ENCODE assay signal across 15 cellular contexts in genomic region chr6:13687917-13688351, GRCh38. TPM values are rescaled to one million over a fixed set of nuclear protein-coding genes. Genes with fewer than 3 reads are reported as not detected.
DNase-seq lines count a peak whose midpoint lies in the region; ATAC-seq, FAIRE-seq and TF ChIP-seq lines count a peak whose summit lies in the region.
"Had no signal": no experiment of that assay in that cellular context is flagged by ENCODE, and none has a peak within 500 bp of the region (broad histone marks: within the 10 kb centered on the region; RNA-seq: fewer than 3 reads in every experiment).

No MANE protein-coding gene starts in this region.

- CTCF ChIA-PET in CD4-positive, alpha-beta T cell (lab: Charles Lee), result interaction anchor here (1.0 to 1.3 kb wide), 3 partner anchors 11 to 63 kb away, joined by 3 to 4 read pairs (median 4); no protein-coding TSS in a partner anchor
- CTCF ChIA-PET in activated naive CD4-positive, alpha-beta T cell treated with anti-CD3 and anti-CD28 coated beads for 36 hours (lab: Charles Lee), result interaction anchor here (0.9 kb wide), 1 partner anchor 316 kb away, joined by 3 read pairs; no protein-coding TSS in a partner anchor

- no peak overlapping the region for H4K91ac ChIP-seq in H9 (ENCODE audit: insufficient read length, low read depth, low read length)

- H3K18ac ChIP-seq in H9 (ENCODE audit: insufficient read length, low read depth, low read length), result no peak overlapping the region

- H2AK5ac ChIP-seq in H9 (ENCODE audit: insufficient read length, low read length), result no peak overlapping the region

- no peak overlapping the region for H3K23ac ChIP-seq in H9 (ENCODE audit: insufficient read length, low read depth, low read length)

- H2BK5ac ChIP-seq in H9 (ENCODE audit: insufficient read length, low read length), result no peak overlapping the region

- H2BK20ac ChIP-seq in H9 (ENCODE audit: low read depth, low read length, poor library complexity, severe bottlenecking), result no peak overlapping the region

- H4K20me1 ChIP-seq in H9 (ENCODE audit: control insufficient read depth, insufficient read depth, insufficient read length), result no peaks in the 10 kb centered on the region

- peak overlapping the region; percentile 79 for H3K4me3 Mint-ChIP-seq in CD4-positive, alpha-beta T cell
- no peak overlapping the region for H3K4me3 Mint-ChIP-seq in H9
- H3K4me3 Mint-ChIP-seq in activated naive CD4-positive, alpha-beta T cell treated with anti-CD3 and anti-CD28 coated beads for 36 hours, result no peak overlapping the region

- no peak overlapping the region for H2BK12ac ChIP-seq in H9 (ENCODE audit: insufficient read length, low read depth, low read length)

- no peaks in the 10 kb centered on the region for H3K9me3 ChIP-seq in CD4-positive, alpha-beta T cell (ENCODE audit: control insufficient read depth, low read length)
- H3K9me3 ChIP-seq in H9 (ENCODE audit: control insufficient read depth, low read depth, low read length) (no peaks in the 10 kb centered on the region), lower lobe of right lung (no peaks in the 10 kb centered on the region), tibial artery (no peaks in the 10 kb centered on the region)
- H3K9me3 ChIP-seq: sigmoid colon, stomach had no signal

- H3K4me2 ChIP-seq in H9 (ENCODE audit: insufficient read depth, insufficient read length, low read length), result no peak overlapping the region

- H3K27ac ChIP-seq in CD4-positive, alpha-beta T cell (ENCODE audit: low read depth, low read length), result peak overlapping the region; percentile 64
- no peak overlapping the region for H3K27ac ChIP-seq in H9 (ENCODE audit: insufficient read length, low read depth, low read length)
- no peak overlapping the region for H3K27ac ChIP-seq in lower lobe of right lung
- no peak overlapping the region for H3K27ac ChIP-seq in tibial artery
- H3K27ac ChIP-seq: sigmoid colon, SK-N-MC, stomach had no signal

- no peak overlapping the region for H3K9ac ChIP-seq in H9 (ENCODE audit: extremely low read depth, insufficient read length, low read length)

- H3K36me3 Mint-ChIP-seq in CD4-positive, alpha-beta T cell (ENCODE audit: low read depth), result peaks cover 9% of the 10 kb centered on the region
- peaks cover 0 to 23% (median 5%) of the 10 kb centered on the region in 3 experiments; a peak in 5 of 7 replicates for H3K36me3 Mint-ChIP-seq in H9 (ENCODE audit: insufficient read depth in 1 of 3, low read depth in 3 of 3)
- H3K36me3 Mint-ChIP-seq in activated naive CD4-positive, alpha-beta T cell treated with anti-CD3 and anti-CD28 coated beads for 36 hours (ENCODE audit: low read depth), result peaks cover 30% of the 10 kb centered on the region

- H3K36me3 ChIP-seq in lower lobe of right lung, result peaks cover 4% of the 10 kb centered on the region
- no peaks in the 10 kb centered on the region for H3K36me3 ChIP-seq in tibial artery
- H3K36me3 ChIP-seq: sigmoid colon had no signal

- H3K4me1 Mint-ChIP-seq in CD4-positive, alpha-beta T cell (ENCODE audit: low read depth), result peaks cover 64% of the 10 kb centered on the region
- H3K4me1 Mint-ChIP-seq in H9, result peaks cover 13 to 14% of the 10 kb centered on the region in 2 experiments
- peaks cover 67% of the 10 kb centered on the region for H3K4me1 Mint-ChIP-seq in activated naive CD4-positive, alpha-beta T cell treated with anti-CD3 and anti-CD28 coated beads for 36 hours (ENCODE audit: low read depth)

- no peaks in the 10 kb centered on the region for H3K23me2 ChIP-seq in H9 (ENCODE audit: insufficient read length, low read depth, low read length, poor library complexity, severe bottlenecking)

- no peak overlapping the region for H2BK120ac ChIP-seq in H9 (ENCODE audit: low read depth, low read length, poor library complexity, severe bottlenecking)

- H2AFZ ChIP-seq in H9 (ENCODE audit: low read length), result no peak overlapping the region

- TF ChIP-seq CTCF in CD4-positive, alpha-beta T cell (IDR thresholded peaks at IDR 0.05), result no peak
- TF ChIP-seq CTCF in H9 (conservative IDR thresholded peaks at IDR 0.05), result no peak
- TF ChIP-seq CTCF in lower lobe of right lung (IDR thresholded peaks at IDR 0.05), result no peak
- TF ChIP-seq CTCF in D721Med (IDR thresholded peaks at IDR 0.05; ENCODE audit: insufficient read depth, missing control alignments), result no peak
- no peak for TF ChIP-seq CTCF in tibial artery (IDR thresholded peaks at IDR 0.05)

- H3K4me3 ChIP-seq in lower lobe of right lung (no peak overlapping the region), tibial artery (no peak overlapping the region)
- H3K4me3 ChIP-seq: sigmoid colon, SK-N-MC, stomach had no signal

- H3K4ac ChIP-seq in H9 (ENCODE audit: low read depth, low read length), result no peak overlapping the region

- 0 out of 2 replicates have a peak, but pooled peaks cover 1% of the 10 kb centered on the region for H3K79me2 ChIP-seq in H9 (ENCODE audit: insufficient read depth, low read length)

- H3K56ac ChIP-seq in H9 (ENCODE audit: insufficient read length, low read depth, low read length), result no peak overlapping the region

- no peaks in the 10 kb centered on the region for H3K27me3 Mint-ChIP-seq in CD4-positive, alpha-beta T cell
- no peaks in the 10 kb centered on the region for H3K27me3 Mint-ChIP-seq in H9 (ENCODE audit: low read depth)
- H3K27me3 Mint-ChIP-seq in activated naive CD4-positive, alpha-beta T cell treated with anti-CD3 and anti-CD28 coated beads for 36 hours (ENCODE audit: low read depth), result no peaks in the 10 kb centered on the region

- WGBS in H9 (ENCODE audit: extremely low coverage, insufficient read length, low lambda C conversion rate), result no CpG with 5 or more reads among the region's 1 CpG

- POLR2A ChIA-PET in CD4-positive, alpha-beta T cell (lab: Charles Lee), result interaction anchor here (0.5 to 3.6 kb wide), 17 partner anchors 7 to 359 kb away, joined by 3 to 45 read pairs (median 4); partner anchors contain the start of genes NOL7, RANBP9, SIRT5 and TBC1D7

- no peak overlapping the region for H3K14ac ChIP-seq in H9 (ENCODE audit: insufficient read depth, low read length)

- no peak for FAIRE-seq in D721Med (lab: Jason Lieb, UNC)
- FAIRE-seq: kidney had no signal

- H3K27me3 ChIP-seq in CD4-positive, alpha-beta T cell (ENCODE audit: control insufficient read depth, insufficient read depth, low read length), result no peaks in the 10 kb centered on the region
- H3K27me3 ChIP-seq in H9 (ENCODE audit: insufficient read depth, low read length), result no peaks in the 10 kb centered on the region
- H3K27me3 ChIP-seq in lower lobe of right lung (ENCODE audit: low read depth), result no peaks in the 10 kb centered on the region
- no peaks in the 10 kb centered on the region for H3K27me3 ChIP-seq in tibial artery
- H3K27me3 ChIP-seq: sigmoid colon, stomach had no signal

- intact Hi-C loops in CD4-positive, alpha-beta T cell (cut with DNase I, micrococcal nuclease), result loop anchor here (2.0 kb wide), 2 partner anchors 21 kb away; no protein-coding TSS in a partner anchor
- intact Hi-C loops in activated naive CD4-positive, alpha-beta T cell treated with anti-CD3 and anti-CD28 coated beads for 36 hours (cut with micrococcal nuclease), result loop anchor here (1.0 kb wide), 1 partner anchor 20 kb away; no protein-coding TSS in a partner anchor
- intact Hi-C loops in lower lobe of right lung (cut with DNase I) (no loop called here), sciatic nerve (cut with DNase I) (no loop called here), tibial artery (cut with DNase I; ENCODE audit: low total_unique reads) (no loop called here)

- H2BK15ac ChIP-seq in H9 (ENCODE audit: low read depth, low read length), result no peak overlapping the region

- no peaks in the 10 kb centered on the region for H3K9me3 Mint-ChIP-seq in CD4-positive, alpha-beta T cell
- no peaks in the 10 kb centered on the region for H3K9me3 Mint-ChIP-seq in H9
- no peaks in the 10 kb centered on the region for H3K9me3 Mint-ChIP-seq in activated naive CD4-positive, alpha-beta T cell treated with anti-CD3 and anti-CD28 coated beads for 36 hours

- H4K8ac ChIP-seq in H9 (replicated peaks; ENCODE audit: insufficient read length, low read depth, low read length), result no peak overlapping the region

- H3K4me1 ChIP-seq in H9 (ENCODE audit: insufficient read depth, low read length) (no peaks in the 10 kb centered on the region), lower lobe of right lung (peaks cover 22% of the 10 kb centered on the region), tibial artery (peaks cover 0 to 44% (median 8%) of the 10 kb centered on the region in 4 donors)

- peak in 6 of 10 experiments; percentile 7 to 32 (median 13) for DNase-seq in CD4-positive, alpha-beta T cell
- DNase-seq in H9 (no peak), lower lobe of right lung (no peak), D721Med (ENCODE audit: insufficient read length, low spot score) (no peak), sciatic nerve (ENCODE audit: low spot score) (no peak), tibial artery (no peak)
- DNase-seq in activated naive CD4-positive, alpha-beta T cell treated with anti-CD3 and anti-CD28 coated beads for 36 hours, result no peak
- DNase-seq: activated gamma-delta T cell; kidney; NCI-H226; sigmoid colon; stimulated activated CD4-positive, alpha-beta T cell treated with anti-CD3 and anti-CD28 coated beads, Interleukin-4, amount 100 ng/mL, for 4 hours; stomach had no signal

- no peaks in the 10 kb centered on the region for H3K79me1 ChIP-seq in H9 (ENCODE audit: insufficient read depth, low read depth, low read length, poor library complexity, severe bottlenecking)

- ATAC-seq in CD4-positive, alpha-beta T cell (ENCODE audit: poor library complexity), result peak; percentile 83
- ATAC-seq in lower lobe of right lung (peak; percentile 69 to 79), GM19035 (IDR thresholded peaks at IDR 0.05; ENCODE audit: unreplicated experiment) (no peak), sciatic nerve (no peak)

- no peak overlapping the region for H4K5ac ChIP-seq in H9 (ENCODE audit: insufficient read length, low read depth, low read length)

- H3K27ac Mint-ChIP-seq in CD4-positive, alpha-beta T cell, result peak overlapping the region; percentile 87
- H3K27ac Mint-ChIP-seq in H9, result peak overlapping the region; percentile 6 to 62 (median 52); a peak in 3 of 7 replicates
- peak overlapping the region; percentile 79 for H3K27ac Mint-ChIP-seq in activated naive CD4-positive, alpha-beta T cell treated with anti-CD3 and anti-CD28 coated beads for 36 hours

- no peak overlapping the region for H3T11ph ChIP-seq in H9 (ENCODE audit: low read length)

RNA-seq across cellular contexts. Expression of gene RANBP9, which starts 23.7 kb away (rescaled TPM):
- total RNA-seq in CD4-positive, alpha-beta T cell, result 10 to 100 TPM; 60.8 to 62.9 TPM
- total RNA-seq in H9 (2021) (35.8 and 37.2 TPM in 2 replicates), lower lobe of right lung (37.0 TPM), sciatic nerve (41.8 TPM)
- 10 to 100 TPM; 61.2 to 62.9 TPM for total RNA-seq in activated naive CD4-positive, alpha-beta T cell treated with anti-CD3 and anti-CD28 coated beads for 36 hours

Comparison
In these comparisons a context has a peak if more than half of its experiments do, and no peak if none do; other contexts are left out.
1. ATAC-seq: peak in CD4-positive, alpha-beta T cell (single experiment) and lower lobe of right lung (2 of 2); none in GM19035 (single experiment) and sciatic nerve (single experiment).
2. DNase-seq: peak in CD4-positive, alpha-beta T cell (6 of 10); none in H9 (single experiment), activated naive CD4-positive, alpha-beta T cell treated with anti-CD3 and anti-CD28 coated beads for 36 hours (single experiment), lower lobe of right lung (single experiment), D721Med (single experiment), sciatic nerve (single experiment) and tibial artery (0 of 2).
3. intact Hi-C loops: an anchor here in CD4-positive, alpha-beta T cell (2.0 kb wide) and activated naive CD4-positive, alpha-beta T cell treated with anti-CD3 and anti-CD28 coated beads for 36 hours (1.0 kb wide); none called in lower lobe of right lung, sciatic nerve and tibial artery.
4. Peak in every context shown above with its lines, with median percentiles within 50 percentile points of each other: H3K27ac Mint-ChIP-seq.